In genomic region chr20:45095753-45096371, GRCh38 we compare ENCODE assay signal across 9 cellular contexts. TPM values are rescaled to one million over a fixed set of nuclear protein-coding genes. Genes with fewer than 3 reads are reported as not detected.
DNase-seq lines count a peak whose midpoint lies in the region; ATAC-seq, FAIRE-seq and TF ChIP-seq lines count a peak whose summit lies in the region.
"Had no signal": no experiment of that assay in that cellular context is flagged by ENCODE, and none has a peak within 500 bp of the region (broad histone marks: within the 10 kb centered on the region; RNA-seq: fewer than 3 reads in every experiment).

No MANE protein-coding gene starts in this region.

- peaks cover 52% of the 10 kb centered on the region for H3K27me3 Mint-ChIP-seq in activated naive CD4-positive, alpha-beta T cell treated with anti-CD3 and anti-CD28 coated beads, Interleukin-2, amount 10 ng/mL, durations not matched to agents 7 days and 5 days

- no peak overlapping the region for H3K4me3 ChIP-seq in SJCRH30
- no peak overlapping the region for H3K4me3 ChIP-seq in psoas muscle

- H3K4me1 ChIP-seq in SJCRH30: peaks cover 13% of the 10 kb centered on the region
- H3K4me1 ChIP-seq in psoas muscle: no peaks in the 10 kb centered on the region

- peaks cover 11% of the 10 kb centered on the region for H3K4me1 Mint-ChIP-seq in activated naive CD4-positive, alpha-beta T cell treated with anti-CD3 and anti-CD28 coated beads, Interleukin-2, amount 10 ng/mL, durations not matched to agents 7 days and 5 days

- intact Hi-C loops in psoas muscle (cut with DNase I): loop anchor here (2.0 to 5.0 kb wide), 3 partner anchors 51 to 196 kb away; no protein-coding TSS in a partner anchor

- no peaks in the 10 kb centered on the region for H3K9me3 Mint-ChIP-seq in activated naive CD4-positive, alpha-beta T cell treated with anti-CD3 and anti-CD28 coated beads, Interleukin-2, amount 10 ng/mL, durations not matched to agents 7 days and 5 days

- H3K9me3 ChIP-seq in SJCRH30 (replicated peaks) (no peaks in the 10 kb centered on the region), psoas muscle (no peaks in the 10 kb centered on the region)

- WGBS in psoas muscle, 3 donors: 7 to 9% (median 9%) methylated on average over 7 of the region's 7 CpGs

- H3K36me3 ChIP-seq in SJCRH30 (no peaks in the 10 kb centered on the region), psoas muscle (ENCODE audit: insufficient read depth in 1 of 2, low read depth in 1 of 2) (no peaks in the 10 kb centered on the region)

- DNase-seq in D721Med (ENCODE audit: insufficient read length, low spot score) (no peak), HuH-7 (ENCODE audit: low spot score) (peak; percentile 74), SJCRH30 (peak; percentile 76 to 90), glomerular visceral epithelial cell (ENCODE audit: extremely low spot score) (peak; percentile 70), psoas muscle (no peak), GOT3 (lab: John Stamatoyannopoulos, UW) (no peak)
- DNase-seq in activated naive CD4-positive, alpha-beta T cell treated with anti-CD3 and anti-CD28 coated beads, Interleukin-2, amount 10 ng/mL, durations not matched to agents 7 days and 5 days: peak; percentile 74

- no peak overlapping the region for H3K4me3 Mint-ChIP-seq in activated naive CD4-positive, alpha-beta T cell treated with anti-CD3 and anti-CD28 coated beads, Interleukin-2, amount 10 ng/mL, durations not matched to agents 7 days and 5 days

- TF ChIP-seq CTCF in D721Med (IDR thresholded peaks at IDR 0.05; ENCODE audit: insufficient read depth, missing control alignments) (peak; percentile 65), psoas muscle (IDR thresholded peaks at IDR 0.05) (peak; percentile 54)

- ATAC-seq in psoas muscle (peak in 2 of 4 donors; percentile 64 to 82), HG02571 (IDR thresholded peaks at IDR 0.05; ENCODE audit: unreplicated experiment) (no peak)

- peak overlapping the region; percentile 17 for H3K27ac Mint-ChIP-seq in activated naive CD4-positive, alpha-beta T cell treated with anti-CD3 and anti-CD28 coated beads, Interleukin-2, amount 10 ng/mL, durations not matched to agents 7 days and 5 days

- no peak for FAIRE-seq in D721Med (lab: Jason Lieb, UNC)

- CTCF ChIA-PET in activated naive CD4-positive, alpha-beta T cell treated with anti-CD3 and anti-CD28 coated beads, Interleukin-2, amount 10 ng/mL, durations not matched to agents 7 days and 5 days (lab: Charles Lee): interaction anchor here (0.6 to 10.3 kb wide), 35 partner anchors 8 to 592 kb away, joined by 3 to 128 read pairs (median 5); partner anchors contain the start of genes PABPC1L, STK4 and WFDC5

- peaks cover 1% of the 10 kb centered on the region for H3K36me3 Mint-ChIP-seq in activated naive CD4-positive, alpha-beta T cell treated with anti-CD3 and anti-CD28 coated beads, Interleukin-2, amount 10 ng/mL, durations not matched to agents 7 days and 5 days

- H3K27me3 ChIP-seq in SJCRH30 (no peaks in the 10 kb centered on the region), psoas muscle (ENCODE audit: insufficient read depth in 3 of 3, low read length in 2 of 3) (peaks cover 0 to 50% (median 23%) of the 10 kb centered on the region in 3 donors)

- H3K27ac ChIP-seq in SJCRH30 (no peak overlapping the region), psoas muscle (no peak overlapping the region)

RNA-seq across cellular contexts. Expression of gene KCNS1, which starts 5.1 kb away (rescaled TPM):
- total RNA-seq in SJCRH30 (2014; rRNA removed; shearing (Covaris generic)): not detected in 2 replicates
- total RNA-seq in psoas muscle: not detected
- polyA plus RNA-seq in psoas muscle: under 1 TPM in 1 of 3 donors, not detected in 2; under 0.01 TPM

RNA-seq across cellular contexts. Expression of gene WFDC5, which starts 19.1 kb away (rescaled TPM):
- total RNA-seq in SJCRH30 (2014; rRNA removed; shearing (Covaris generic)): not detected in 2 replicates
- total RNA-seq in psoas muscle: not detected
- polyA plus RNA-seq in psoas muscle: not detected
- total RNA-seq: activated CD8-positive, alpha-beta memory T cell treated with anti-CD3 and anti-CD28 coated beads for 36 hours had no signal

RNA-seq across cellular contexts. Expression of gene WFDC12, which starts 28.4 kb away (rescaled TPM):
- total RNA-seq in SJCRH30 (2014; rRNA removed; shearing (Covaris generic)): not detected in 2 replicates
- total RNA-seq in psoas muscle: not detected
- polyA plus RNA-seq in psoas muscle: not detected
- total RNA-seq: activated CD8-positive, alpha-beta memory T cell treated with anti-CD3 and anti-CD28 coated beads for 36 hours had no signal

Comparison
In these comparisons a context has a peak if more than half of its experiments do, and no peak if none do; other contexts are left out.
1. DNase-seq: peak in HuH-7 (single experiment), SJCRH30 (2 of 2), activated naive CD4-positive, alpha-beta T cell treated with anti-CD3 and anti-CD28 coated beads, Interleukin-2, amount 10 ng/mL, durations not matched to agents 7 days and 5 days (single experiment) and glomerular visceral epithelial cell (single experiment); none in D721Med (single experiment), psoas muscle (0 of 2) and GOT3 (single experiment).